In genomic region chr22:42693055-42693762, GRCh38 we compare ENCODE assay signal across 15 cellular contexts. TPM values are rescaled to one million over a fixed set of nuclear protein-coding genes. Genes with fewer than 3 reads are reported as not detected.
A peak's percentile ranks its signal among the peaks of the same experiment; 100 is the strongest.
DNase-seq lines count a peak whose midpoint lies in the region; ATAC-seq and TF ChIP-seq lines count a peak whose summit lies in the region.
"Had no signal": no experiment of that assay in that cellular context is flagged by ENCODE, and none has a peak within 500 bp of the region (broad histone marks: within the 10 kb centered on the region; RNA-seq: fewer than 3 reads in every experiment).

No MANE protein-coding gene starts in this region.

- H4K20me1 ChIP-seq in osteoblast (ENCODE audit: insufficient read depth, low read length) (no peaks in the 10 kb centered on the region), hepatocyte (ENCODE audit: insufficient read depth, poor library complexity, severe bottlenecking) (no peaks in the 10 kb centered on the region)

- no peak overlapping the region for H3K4me2 ChIP-seq in osteoblast (ENCODE audit: insufficient read depth, low read length)
- no peak overlapping the region for H3K4me2 ChIP-seq in hepatocyte
- H3K4me2 ChIP-seq: A549 had no signal

- H3K79me2 ChIP-seq in osteoblast (ENCODE audit: insufficient read depth, low read length): peaks cover 9% of the 10 kb centered on the region
- H3K79me2 ChIP-seq in hepatocyte: no peaks in the 10 kb centered on the region

- TF ChIP-seq EP300 in esophagus muscularis mucosa (IDR thresholded peaks at IDR 0.05): no peak

- DNase-seq in left ventricle myocardium superior (peak; percentile 30), left cardiac atrium (no peak), esophagus muscularis mucosa (ENCODE audit: extremely low spot score) (no peak), osteoblast (ENCODE audit: insufficient read length, low spot score, missing footprints) (peak; percentile 15), hepatocyte (ENCODE audit: low spot score) (no peak)
- DNase-seq: Caco-2, MV-4-11, NCI-H1417, NCI-H187 treated with DMSO at 0.1 percent for 48 hours, NCI-H526 treated with DMSO at 0.1 percent for 48 hours had no signal

- TF ChIP-seq POLR2A in esophagus muscularis mucosa (IDR thresholded peaks at IDR 0.05; ENCODE audit: low read depth): no peak

- no peaks in the 10 kb centered on the region for H3K9me2 ChIP-seq in hepatocyte (replicated peaks; ENCODE audit: insufficient read depth)

- no peak overlapping the region for H3K4me3 ChIP-seq in esophagus muscularis mucosa
- no peak overlapping the region for H3K4me3 ChIP-seq in osteoblast (ENCODE audit: insufficient read depth, low read length)
- no peak overlapping the region for H3K4me3 ChIP-seq in hepatocyte
- H3K4me3 ChIP-seq: A549 had no signal

- H3K9me3 ChIP-seq in esophagus muscularis mucosa: no peaks in the 10 kb centered on the region
- H3K9me3 ChIP-seq in osteoblast (ENCODE audit: low read depth, low read length): no peaks in the 10 kb centered on the region
- no peaks in the 10 kb centered on the region for H3K9me3 ChIP-seq in hepatocyte (ENCODE audit: low read depth)
- H3K9me3 ChIP-seq: A549, Caco-2 had no signal

- TF ChIP-seq CTCF in esophagus muscularis mucosa (IDR thresholded peaks at IDR 0.05): no peak
- TF ChIP-seq CTCF in osteoblast (IDR thresholded peaks at IDR 0.05; ENCODE audit: extremely low read depth, low read depth, low read length): no peak
- TF ChIP-seq CTCF in hepatocyte (IDR thresholded peaks at IDR 0.05; ENCODE audit: poor library complexity): no peak

- intact Hi-C loops in left ventricle myocardium superior (cut with micrococcal nuclease) (no loop called here), left cardiac atrium (cut with DNase I) (no loop called here), esophagus muscularis mucosa (cut with DNase I) (no loop called here)

- H2AFZ ChIP-seq in osteoblast (ENCODE audit: low read length) (no peak overlapping the region), hepatocyte (no peak overlapping the region)

- 94% methylated on average over 38 of the region's 51 CpGs for WGBS in esophagus muscularis mucosa
- 98% methylated on average over 41 of the region's 51 CpGs for WGBS in hepatocyte (ENCODE audit: low lambda C conversion rate, missing lambda C conversion rate)

- ATAC-seq in left ventricle myocardium superior (no peak), left cardiac atrium (no peak), HG03159 (IDR thresholded peaks at IDR 0.05; ENCODE audit: unreplicated experiment) (no peak), HG03565 (IDR thresholded peaks at IDR 0.05; ENCODE audit: unreplicated experiment) (no peak), HG02798 (IDR thresholded peaks at IDR 0.05; ENCODE audit: poor library complexity, unreplicated experiment) (no peak)

- peak overlapping the region; percentile 91 to 96 (median 94) for H3K27ac ChIP-seq in esophagus muscularis mucosa (replicated peaks in 1 of 4)
- H3K27ac ChIP-seq in osteoblast (ENCODE audit: low read depth, low read length): no peak overlapping the region
- H3K27ac ChIP-seq in hepatocyte: no peak overlapping the region
- H3K27ac ChIP-seq: A549 had no signal

- H3K4me1 ChIP-seq in esophagus muscularis mucosa (peaks cover 67 to 96% (median 86%) of the 10 kb centered on the region in 4 donors), osteoblast (ENCODE audit: insufficient read depth, low read length) (peaks cover 17% of the 10 kb centered on the region), hepatocyte (ENCODE audit: insufficient read depth) (peaks cover 9% of the 10 kb centered on the region)

- H3K27me3 ChIP-seq in esophagus muscularis mucosa (no peaks in the 10 kb centered on the region), osteoblast (ENCODE audit: insufficient read depth, low read length) (no peaks in the 10 kb centered on the region), hepatocyte (no peaks in the 10 kb centered on the region)

- H3K36me3 ChIP-seq in esophagus muscularis mucosa: peaks cover 20 to 56% (median 44%) of the 10 kb centered on the region in 4 donors
- no peaks in the 10 kb centered on the region for H3K36me3 ChIP-seq in osteoblast (ENCODE audit: insufficient read depth, low read length)
- no peaks in the 10 kb centered on the region for H3K36me3 ChIP-seq in hepatocyte (replicated peaks; ENCODE audit: insufficient read depth, low read depth)

RNA-seq across cellular contexts. Expression of gene A4GALT, which starts 27.5 kb away (rescaled TPM):
- total RNA-seq in left ventricle myocardium superior: 81.7 TPM
- total RNA-seq in left cardiac atrium: 100 to 1,000 TPM in 1 of 2 donors, 10 to 100 TPM in 1; 56.0 to 108 TPM
- total RNA-seq in esophagus muscularis mucosa: 10 to 100 TPM; 77.7 to 81.8 (median 79.1) TPM
- 19.9 and 24.2 TPM in 2 replicates for total RNA-seq in osteoblast
- 3.3 and 4.4 TPM in 2 replicates for total RNA-seq in hepatocyte
- 2.2 and 5.8 TPM in 2 replicates for polyA plus RNA-seq in hepatocyte
- total RNA-seq: SK-MEL-5 had no signal

RNA-seq across cellular contexts. Expression of gene CYB5R3, which starts 44.0 kb away (rescaled TPM):
- total RNA-seq in left ventricle myocardium superior: 283 TPM
- 100 to 1,000 TPM; 295 to 306 TPM for total RNA-seq in left cardiac atrium
- 100 to 1,000 TPM; 154 to 287 (median 221) TPM for total RNA-seq in esophagus muscularis mucosa
- total RNA-seq in osteoblast: 84.3 and 86.9 TPM in 2 replicates
- total RNA-seq in hepatocyte: 119 and 136 TPM in 2 replicates
- 407 and 438 TPM in 2 replicates for polyA plus RNA-seq in hepatocyte

RNA-seq across cellular contexts. Expression of gene ATP5MGL, which starts 52.8 kb away (rescaled TPM):
- total RNA-seq in left ventricle myocardium superior (0.55 TPM), left cardiac atrium (under 1 TPM; 0.42 to 0.77 TPM), esophagus muscularis mucosa (not detected), osteoblast (0.72 and 1.2 TPM in 2 replicates), hepatocyte (0.33 TPM in 1 of 2 replicates, not detected in the other)
- 0.60 TPM in 1 of 2 replicates, not detected in the other for polyA plus RNA-seq in hepatocyte
- total RNA-seq: SK-MEL-5 had no signal
- polyA plus RNA-seq: A549 had no signal

Comparison
In these comparisons a context has a peak if more than half of its experiments do, and no peak if none do; other contexts are left out.
1. DNase-seq: peak in left ventricle myocardium superior (single experiment) and osteoblast (single experiment); none in left cardiac atrium (single experiment), esophagus muscularis mucosa (single experiment) and hepatocyte (single experiment).
2. H3K27ac ChIP-seq: peak in esophagus muscularis mucosa (4 of 4); none in osteoblast (single experiment) and hepatocyte (single experiment).